18 cellular contexts compared by ENCODE assay signal in the genomic region with DNA sequence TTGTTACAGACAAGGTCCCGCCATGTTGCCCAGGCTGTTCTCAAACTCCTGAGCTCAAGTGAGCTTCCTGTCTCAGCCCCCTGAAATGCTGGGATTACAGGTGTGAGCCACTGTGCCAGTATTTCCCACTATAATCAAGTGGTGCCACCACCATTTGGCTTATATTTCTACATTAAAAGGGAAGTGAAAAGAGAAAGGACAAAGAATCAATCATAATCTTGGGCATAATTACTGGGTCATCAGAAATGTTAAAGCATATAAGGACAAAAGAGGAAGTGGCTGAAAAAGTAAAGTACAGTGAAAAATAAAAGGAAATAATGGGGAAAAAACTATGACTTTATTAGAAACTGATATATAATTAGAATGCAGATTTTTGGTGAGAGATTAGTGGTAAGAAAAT. TPM values are rescaled to one million over a fixed set of nuclear protein-coding genes. Genes with fewer than 3 reads are reported as not detected.
DNase-seq lines count a peak whose midpoint lies in the region; ATAC-seq and TF ChIP-seq lines count a peak whose summit lies in the region.
"Had no signal": no experiment of that assay in that cellular context is flagged by ENCODE, and none has a peak within 500 bp of the region (broad histone marks: within the 10 kb centered on the region; RNA-seq: fewer than 3 reads in every experiment).

No MANE protein-coding gene starts in this region.

- TF ChIP-seq EP300 in upper lobe of left lung (IDR thresholded peaks at IDR 0.05): no peak

- BruUV-seq in mammary epithelial cell (replicated peaks; lab: Mats Ljungman, UMichigan): no TSS peak

- H4K20me1 ChIP-seq in mammary epithelial cell (ENCODE audit: insufficient read depth, low read length): no peaks in the 10 kb centered on the region

- dilution Hi-C loops in mammary epithelial cell (cut with HindIII; ENCODE audit: low sequenced_read_pairs): no loop called here

- H3K9ac ChIP-seq in mammary epithelial cell (ENCODE audit: insufficient read depth, low read length): no peak overlapping the region

- H3K4me3 ChIP-seq in heart right ventricle (no peak overlapping the region), right cardiac atrium (ENCODE audit: low read length) (no peak overlapping the region), upper lobe of left lung (no peak overlapping the region), mucosa of descending colon (no peak overlapping the region), mammary epithelial cell (replicated peaks in 1 of 3; ENCODE audit: insufficient read depth in 1 of 3, low read depth in 2 of 3, low read length in 3 of 3) (no peak overlapping the region)
- H3K4me3 ChIP-seq: uterus had no signal

- TF ChIP-seq CTCF in heart right ventricle (IDR thresholded peaks at IDR 0.05) (no peak), upper lobe of left lung (IDR thresholded peaks at IDR 0.05) (no peak), mucosa of descending colon (IDR thresholded peaks at IDR 0.05) (no peak), mammary epithelial cell (conservative IDR thresholded peaks at IDR 0.05 in 1 of 2, IDR thresholded peaks at IDR 0.05 in 1 of 2; ENCODE audit: extremely low read depth in 1 of 2, insufficient read depth in 1 of 2, low read depth in 1 of 2, low read length in 2 of 2) (no peak)

- H3K9me3 ChIP-seq in heart right ventricle: peaks cover 0 to 23% (median 9%) of the 10 kb centered on the region in 11 donors
- no peaks in the 10 kb centered on the region for H3K9me3 ChIP-seq in right cardiac atrium (ENCODE audit: control insufficient read depth, low read length)
- H3K9me3 ChIP-seq in upper lobe of left lung: peaks cover 3 to 11% (median 6%) of the 10 kb centered on the region in 4 donors
- peaks cover 17% of the 10 kb centered on the region for H3K9me3 ChIP-seq in mucosa of descending colon
- no peaks in the 10 kb centered on the region for H3K9me3 ChIP-seq in mammary epithelial cell (replicated peaks; ENCODE audit: insufficient read depth, low read length)

- H3K27ac ChIP-seq in heart right ventricle: peak overlapping the region; percentile 1 to 83 (median 54)
- peak overlapping the region; percentile 42 for H3K27ac ChIP-seq in right cardiac atrium (ENCODE audit: low read length)
- peak overlapping the region; percentile 8 to 46 (median 25) for H3K27ac ChIP-seq in upper lobe of left lung
- H3K27ac ChIP-seq in mammary epithelial cell (ENCODE audit: insufficient read depth, low read depth, low read length): no peak overlapping the region

- H3K27me3 ChIP-seq in heart right ventricle (peaks cover 0 to 5% (median 0%) of the 10 kb centered on the region in 7 donors), right cardiac atrium (ENCODE audit: control insufficient read depth, insufficient read depth) (no peaks in the 10 kb centered on the region), upper lobe of left lung (no peaks in the 10 kb centered on the region), mammary epithelial cell (ENCODE audit: insufficient read depth, low read length) (no peaks in the 10 kb centered on the region)
- H3K27me3 ChIP-seq: uterus had no signal

- no peak for TF ChIP-seq POLR2A in upper lobe of left lung (IDR thresholded peaks at IDR 0.05)

- in situ Hi-C loops in mammary epithelial cell (cut with MboI; ENCODE audit: low sequenced_read_pairs in 2 of 2): no loop called here

- ATAC-seq in heart right ventricle: peak in 2 of 8 donors; percentile 17 to 22
- ATAC-seq in left ventricle myocardium superior: no peak
- no peak for ATAC-seq in right cardiac atrium
- ATAC-seq in upper lobe of left lung (ENCODE audit: low FRiP score in 2 of 2): peak in 1 of 2 donors; percentile 45
- ATAC-seq in mucosa of descending colon: no peak

- H3K36me3 ChIP-seq in heart right ventricle (no peaks in the 10 kb centered on the region), upper lobe of left lung (no peaks in the 10 kb centered on the region), mucosa of descending colon (ENCODE audit: low read depth) (no peaks in the 10 kb centered on the region), mammary epithelial cell (ENCODE audit: insufficient read depth, low read length) (no peaks in the 10 kb centered on the region)
- H3K36me3 ChIP-seq: uterus had no signal

- H3K4me1 ChIP-seq in heart right ventricle (peaks cover 0 to 33% (median 13%) of the 10 kb centered on the region in 9 donors), right cardiac atrium (ENCODE audit: control insufficient read depth, insufficient read depth, low read length) (no peaks in the 10 kb centered on the region), upper lobe of left lung (peaks cover 0 to 10% (median 3%) of the 10 kb centered on the region in 4 donors), mucosa of descending colon (ENCODE audit: low read depth) (no peaks in the 10 kb centered on the region), mammary epithelial cell (ENCODE audit: insufficient read depth, low read length) (no peaks in the 10 kb centered on the region)
- H3K4me1 ChIP-seq: uterus had no signal

- 89 to 91% methylated on average over 1 of the region's 1 CpG for WGBS in heart right ventricle, 2 donors
- WGBS in right cardiac atrium: 90% methylated on average over 1 of the region's 1 CpG
- 80 to 95% methylated on average over 1 of the region's 1 CpG for WGBS in upper lobe of left lung, 2 donors
- WGBS in mammary epithelial cell (ENCODE audit: low coverage, missing lambda C conversion rate): no CpG with 5 or more reads among the region's 1 CpG

- CTCF ChIA-PET in mammary epithelial cell (lab: Charles Lee; ENCODE audit: low non-redundant PET): no interaction called here

- H3K4me2 ChIP-seq in mammary epithelial cell (ENCODE audit: insufficient read depth, low read depth, low read length): no peak overlapping the region

- intact Hi-C loops in heart right ventricle (cut with DNase I): no loop called here
- intact Hi-C loops in left ventricle myocardium superior (cut with micrococcal nuclease): no loop called here
- intact Hi-C loops in right cardiac atrium (cut with DNase I): no loop called here
- intact Hi-C loops in mucosa of descending colon (cut with DNase I, micrococcal nuclease): no loop called here
- intact Hi-C loops in mammary epithelial cell (cut with micrococcal nuclease): no loop called here

- DNase-seq in heart right ventricle: no peak
- DNase-seq in left ventricle myocardium superior: no peak
- DNase-seq in UCSD-AML1 (lab: John Stamatoyannopoulos, UW; ENCODE audit: unreplicated experiment): peak; percentile 15
- no peak for DNase-seq in right cardiac atrium
- DNase-seq in upper lobe of left lung: no peak
- no peak for DNase-seq in mucosa of descending colon
- no peak for DNase-seq in mammary epithelial cell
- DNase-seq in GM19238 (ENCODE audit: insufficient read length, low spot score): no peak
- DNase-seq: activated CD8-positive, alpha-beta memory T cell treated with anti-CD3 and anti-CD28 coated beads for 24 hours; CD4-positive, alpha-beta T cell; DMS79; NCI-H1048; NCI-H2107; NCI-H748 treated with DMSO at 0.1 percent for 48 hours; retina; SW 1271; uterus had no signal

- no peaks in the 10 kb centered on the region for H3K79me2 ChIP-seq in mammary epithelial cell (ENCODE audit: insufficient read depth, low read length)

- H2AFZ ChIP-seq in mammary epithelial cell (ENCODE audit: low read depth, low read length): no peak overlapping the region

RNA-seq across cellular contexts. Expression of a gene that starts 25.7 kb away (rescaled TPM):
- total RNA-seq in heart right ventricle (10 to 100 TPM in 3 of 10 donors, 1 to 10 TPM in 7; 5.1 to 13.0 (median 9.3) TPM), left ventricle myocardium superior (7.5 TPM), right cardiac atrium (10 to 100 TPM; 14.8 to 30.4 (median 19.1) TPM), upper lobe of left lung (10 to 100 TPM; 18.0 to 45.4 (median 22.3) TPM), mucosa of descending colon (10 to 100 TPM in 1 of 3 donors, 1 to 10 TPM in 2; 7.1 to 20.3 (median 7.2) TPM), mammary epithelial cell (under 1 TPM in 1 of 2 donors, not detected in 1; 0.17 TPM)
- polyA plus RNA-seq in heart right ventricle (1 to 10 TPM; 4.2 to 4.9 TPM), right cardiac atrium (5.3 TPM), mammary epithelial cell (not detected)
- not detected for polyA minus RNA-seq in mammary epithelial cell
- total RNA-seq: RPMI7951 had no signal

RNA-seq across cellular contexts. Expression of a gene that starts 36.5 kb away (rescaled TPM):
- total RNA-seq in heart right ventricle: 10 to 100 TPM in 8 of 10 donors, 1 to 10 TPM in 2; 9.1 to 17.5 (median 11.4) TPM
- polyA plus RNA-seq in heart right ventricle: 10 to 100 TPM in 1 of 2 donors, 1 to 10 TPM in 1; 6.4 to 14.9 TPM
- total RNA-seq in left ventricle myocardium superior: 8.2 TPM
- 10 to 100 TPM; 15.3 to 18.5 (median 16.2) TPM for total RNA-seq in right cardiac atrium
- polyA plus RNA-seq in right cardiac atrium: 9.1 TPM
- total RNA-seq in upper lobe of left lung: 10 to 100 TPM; 12.6 to 27.6 (median 25.5) TPM
- 10 to 100 TPM; 20.7 to 35.4 (median 31.6) TPM for total RNA-seq in mucosa of descending colon
- 10 to 100 TPM; 31.8 to 45.2 TPM for total RNA-seq in mammary epithelial cell
- 38.4 TPM for polyA plus RNA-seq in mammary epithelial cell
- 23.4 TPM for polyA minus RNA-seq in mammary epithelial cell
